22 cellular contexts compared by ENCODE assay signal in the genomic region with DNA sequence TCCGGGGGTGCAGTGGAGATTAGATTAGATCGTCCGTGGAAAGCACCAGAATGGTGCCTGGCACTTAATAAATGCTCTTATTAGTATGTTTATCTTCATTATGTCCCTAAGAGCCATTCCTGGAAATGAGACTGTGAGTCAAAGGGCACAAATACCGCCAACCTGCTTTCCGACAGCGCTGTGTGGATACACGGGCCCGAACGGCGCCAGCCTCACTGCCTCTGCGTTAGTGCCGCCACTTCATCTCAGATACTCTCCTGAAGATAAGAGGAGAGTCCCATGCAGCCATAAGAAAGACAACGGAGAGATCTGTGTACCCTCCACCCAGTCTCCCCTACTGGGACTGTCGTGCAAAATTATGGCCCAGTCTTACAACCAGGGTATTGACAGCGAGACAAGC.
"Had no signal": no experiment of that assay in that cellular context is flagged by ENCODE, and none has a peak within 500 bp of the region (broad histone marks: within the 10 kb centered on the region; RNA-seq: fewer than 3 reads in every experiment).

No MANE protein-coding gene starts in this region.

- H3K4me1 Mint-ChIP-seq: activated B cell treated with CpG ODN at 0.5 μM for 24 hours had no signal

- H3K4me3 Mint-ChIP-seq: activated B cell treated with CpG ODN at 0.5 μM for 24 hours; activated CD4-positive, alpha-beta memory T cell treated with anti-CD3 and anti-CD28 coated beads for 36 hours; activated naive CD4-positive, alpha-beta T cell treated with anti-CD3 and anti-CD28 coated beads for 36 hours; activated naive CD8-positive, alpha-beta T cell treated with anti-CD3 and anti-CD28 coated beads, Interleukin-2, amount 10 ng/mL, durations not matched to agents 7 days and 5 days; activated T-cell treated with anti-CD3 and anti-CD28 coated beads, Interleukin-2, amount 50 U/mL, for 72 hours; natural killer cell had no signal

- H3K9me3 Mint-ChIP-seq: activated B cell treated with CpG ODN at 0.5 μM for 24 hours; activated CD4-positive, alpha-beta memory T cell treated with anti-CD3 and anti-CD28 coated beads for 36 hours; activated naive CD4-positive, alpha-beta T cell treated with anti-CD3 and anti-CD28 coated beads for 36 hours; activated naive CD8-positive, alpha-beta T cell treated with anti-CD3 and anti-CD28 coated beads, Interleukin-2, amount 10 ng/mL, durations not matched to agents 7 days and 5 days; activated T-cell treated with anti-CD3 and anti-CD28 coated beads, Interleukin-2, amount 50 U/mL, for 72 hours; natural killer cell had no signal

- H3K27ac Mint-ChIP-seq: activated B cell treated with CpG ODN at 0.5 μM for 24 hours; activated CD4-positive, alpha-beta memory T cell treated with anti-CD3 and anti-CD28 coated beads for 36 hours; activated naive CD4-positive, alpha-beta T cell treated with anti-CD3 and anti-CD28 coated beads for 36 hours; activated naive CD8-positive, alpha-beta T cell treated with anti-CD3 and anti-CD28 coated beads, Interleukin-2, amount 10 ng/mL, durations not matched to agents 7 days and 5 days; activated T-cell treated with anti-CD3 and anti-CD28 coated beads, Interleukin-2, amount 50 U/mL, for 72 hours; natural killer cell had no signal

- H3K36me3 ChIP-seq: esophagus squamous epithelium, gastrocnemius medialis, heart left ventricle, lower lobe of right lung, upper lobe of right lung had no signal

- H3K4me3 ChIP-seq: coronary artery, lower lobe of right lung, spleen, upper lobe of right lung had no signal

- ATAC-seq: activated T-cell treated with anti-CD3 and anti-CD28 coated beads, Interleukin-2, amount 50 U/mL, for 72 hours; gastrocnemius medialis; lower lobe of right lung; natural killer cell; upper lobe of right lung had no signal

- H3K27ac ChIP-seq: coronary artery, lower lobe of right lung, upper lobe of right lung had no signal

- H3K36me3 Mint-ChIP-seq: activated CD4-positive, alpha-beta memory T cell treated with anti-CD3 and anti-CD28 coated beads for 36 hours; activated naive CD8-positive, alpha-beta T cell treated with anti-CD3 and anti-CD28 coated beads, Interleukin-2, amount 10 ng/mL, durations not matched to agents 7 days and 5 days; natural killer cell had no signal

- H3K9me3 ChIP-seq: esophagus squamous epithelium, gastrocnemius medialis, heart left ventricle, lower lobe of right lung, spleen, upper lobe of right lung had no signal

- H3K27me3 ChIP-seq: upper lobe of right lung had no signal

- DNase-seq: activated B cell treated with CpG ODN at 0.5 μM for 24 hours; activated CD4-positive, alpha-beta memory T cell treated with anti-CD3 and anti-CD28 coated beads for 36 hours; activated CD4-positive, alpha-beta T cell treated with anti-CD3 and anti-CD28 coated beads for 48 hours; activated effector memory CD4-positive, alpha-beta T cell treated with Interleukin-2 at 50 U/mL for 16 hours; activated naive CD4-positive, alpha-beta T cell treated with anti-CD3 and anti-CD28 coated beads for 36 hours; activated naive CD8-positive, alpha-beta T cell treated with anti-CD3 and anti-CD28 coated beads, Interleukin-2, amount 10 ng/mL, durations not matched to agents 7 days and 5 days; activated T-cell treated with anti-CD3 and anti-CD28 coated beads, Interleukin-2, amount 50 U/mL, for 72 hours; amniotic stem cell; cerebellar nuclear complex; esophagus squamous epithelium; gastrocnemius medialis; islet precursor cell; lower lobe of right lung; natural killer cell; nucleus accumbens; spleen; stimulated activated CD4-positive, alpha-beta T cell treated with anti-CD3 and anti-CD28 coated beads, Interleukin-4, amount 100 ng/mL, for 24 hours; stimulated activated naive CD4-positive, alpha-beta T cell treated with Interleukin-2 at 50 U/mL for 16 hours; T-helper 9 cell; upper lobe of right lung had no signal
